9 cellular contexts compared by ENCODE assay signal in genomic region chr2:180604077-180604476, GRCh38.
DNase-seq lines count a peak whose midpoint lies in the region; ATAC-seq and TF ChIP-seq lines count a peak whose summit lies in the region.
"Had no signal": no experiment of that assay in that cellular context is flagged by ENCODE, and none has a peak within 500 bp of the region (broad histone marks: within the 10 kb centered on the region; RNA-seq: fewer than 3 reads in every experiment).

No MANE protein-coding gene starts in this region.

- H3K36me3 ChIP-seq in uterus = no peaks in the 10 kb centered on the region

- no peak for TF ChIP-seq POLR2A in uterus (IDR thresholded peaks at IDR 0.05)

- H3K9me3 Mint-ChIP-seq in WTC11 = no peaks in the 10 kb centered on the region
- no peaks in the 10 kb centered on the region for H3K9me3 Mint-ChIP-seq in neural crest cell
- no peaks in the 10 kb centered on the region for H3K9me3 Mint-ChIP-seq in activated T-cell treated with anti-CD3 and anti-CD28 coated beads, Interleukin-2, amount 50 U/mL, for 4 hours
- H3K9me3 Mint-ChIP-seq: stimulated activated naive CD8-positive, alpha-beta T cell treated with anti-CD3 and anti-CD28 coated beads, Interleukin-15, Interleukin-2, amounts not matched to agents 100 ng/mL and 50 ng/mL, for 24 hours had no signal

- no peak overlapping the region for H3K4me3 ChIP-seq in uterus

- no peaks in the 10 kb centered on the region for H3K27me3 ChIP-seq in uterus

- H3K27ac Mint-ChIP-seq in WTC11 = no peak overlapping the region; the same call in 1 of the 2 replicates
- no peak overlapping the region for H3K27ac Mint-ChIP-seq in neural crest cell (ENCODE audit: unreplicated experiment)
- H3K27ac Mint-ChIP-seq: stimulated activated naive CD8-positive, alpha-beta T cell treated with anti-CD3 and anti-CD28 coated beads, Interleukin-15, Interleukin-2, amounts not matched to agents 100 ng/mL and 50 ng/mL, for 24 hours had no signal

- POLR2A ChIA-PET in WTC11 (lab: Charles Lee) = no interaction called here

- H3K4me1 ChIP-seq in uterus = no peaks in the 10 kb centered on the region

- intact Hi-C loops in uterus (cut with DNase I; ENCODE audit: low total_unique reads) = no loop called here

- H3K27ac ChIP-seq in uterus = no peak overlapping the region

- no peak for TF ChIP-seq CTCF in WTC11 (IDR thresholded peaks at IDR 0.05)
- TF ChIP-seq CTCF in neural crest cell (conservative IDR thresholded peaks at IDR 0.05) = peak; percentile 57
- TF ChIP-seq CTCF in uterus (IDR thresholded peaks at IDR 0.05) = no peak

- CTCF ChIA-PET in WTC11 (lab: Charles Lee) = interaction anchor here (0.6 to 1.1 kb wide), 6 partner anchors 8 to 492 kb away, joined by 3 to 5 read pairs (median 3); partner anchors contain the start of gene UBE2E3

- H3K36me3 Mint-ChIP-seq in WTC11 = no peaks in the 10 kb centered on the region
- no peaks in the 10 kb centered on the region for H3K36me3 Mint-ChIP-seq in neural crest cell (ENCODE audit: low read depth)
- no peaks in the 10 kb centered on the region for H3K36me3 Mint-ChIP-seq in activated T-cell treated with anti-CD3 and anti-CD28 coated beads, Interleukin-2, amount 50 U/mL, for 4 hours (ENCODE audit: insufficient read depth)

- no peaks in the 10 kb centered on the region for H3K27me3 Mint-ChIP-seq in WTC11 (ENCODE audit: low read depth)
- no peaks in the 10 kb centered on the region for H3K27me3 Mint-ChIP-seq in neural crest cell (ENCODE audit: low read depth)
- no peaks in the 10 kb centered on the region for H3K27me3 Mint-ChIP-seq in activated T-cell treated with anti-CD3 and anti-CD28 coated beads, Interleukin-2, amount 50 U/mL, for 4 hours (ENCODE audit: low read depth)

- H3K4me3 Mint-ChIP-seq in WTC11 (no peak overlapping the region), neural crest cell (no peak overlapping the region)
- no peak overlapping the region for H3K4me3 Mint-ChIP-seq in activated T-cell treated with anti-CD3 and anti-CD28 coated beads, Interleukin-2, amount 50 U/mL, for 4 hours
- H3K4me3 Mint-ChIP-seq: stimulated activated naive CD8-positive, alpha-beta T cell treated with anti-CD3 and anti-CD28 coated beads, Interleukin-15, Interleukin-2, amounts not matched to agents 100 ng/mL and 50 ng/mL, for 24 hours had no signal

- DNase-seq in WTC11 (ENCODE audit: low spot score) (peak; percentile 18), neural crest cell (ENCODE audit: low read depth, low spot score) (no peak), putamen (ENCODE audit: low spot score) (no peak), uterus (no peak), NCI-H2081 (lab: John Stamatoyannopoulos, UW) (no peak)
- no peak for DNase-seq in activated T-cell treated with anti-CD3 and anti-CD28 coated beads, Interleukin-2, amount 50 U/mL, for 4 hours

- H3K9me3 ChIP-seq in uterus = no peaks in the 10 kb centered on the region

- H3K4me1 Mint-ChIP-seq in WTC11 (peaks cover 9% of the 10 kb centered on the region), neural crest cell (peaks cover 3% of the 10 kb centered on the region)
- no peaks in the 10 kb centered on the region for H3K4me1 Mint-ChIP-seq in activated T-cell treated with anti-CD3 and anti-CD28 coated beads, Interleukin-2, amount 50 U/mL, for 4 hours (ENCODE audit: low read depth)

- ATAC-seq in GM18868 (IDR thresholded peaks at IDR 0.05; ENCODE audit: unreplicated experiment) (peak; percentile 88), HG03442 (IDR thresholded peaks at IDR 0.05; ENCODE audit: unreplicated experiment) (peak; percentile 76), WTC11 (peak; percentile 82)
- ATAC-seq in activated T-cell treated with anti-CD3 and anti-CD28 coated beads, Interleukin-2, amount 50 U/mL, for 4 hours = no peak

TF ChIP-seq in WTC11, 78 proteins besides CTCF, POLR2A, EP300 and RAD21:
- TF ChIP-seq ZNF317 (CRISPR knock-in tag; IDR thresholded peaks at IDR 0.05; ENCODE audit: borderline replicate concordance, low read depth) (peak; percentile 93), TEAD1 (CRISPR knock-in tag; IDR thresholded peaks at IDR 0.05) (no peak), STAT6 (CRISPR knock-in tag; conservative IDR thresholded peaks at IDR 0.05; ENCODE audit: low read depth) (no peak), PRRX2 (CRISPR knock-in tag; IDR thresholded peaks at IDR 0.05) (no peak), ZNF121 (CRISPR knock-in tag; IDR thresholded peaks at IDR 0.05) (no peak), AR (CRISPR knock-in tag; IDR thresholded peaks at IDR 0.05) (no peak)
TF ChIP-seq in WTC11: peak in this region for 1.

Comparison
In these comparisons a context has a peak if more than half of its experiments do, and no peak if none do; other contexts are left out.
1. ATAC-seq: peak in GM18868 (single experiment), HG03442 (single experiment) and WTC11 (single experiment); none in activated T-cell treated with anti-CD3 and anti-CD28 coated beads, Interleukin-2, amount 50 U/mL, for 4 hours (0 of 2).